ENCODE assay signal across 11 cellular contexts in genomic region chr6:17012421-17013225, GRCh38.
DNase-seq lines count a peak whose midpoint lies in the region; ATAC-seq and TF ChIP-seq lines count a peak whose summit lies in the region.
"Had no signal": no experiment of that assay in that cellular context is flagged by ENCODE, and none has a peak within 500 bp of the region (broad histone marks: within the 10 kb centered on the region; RNA-seq: fewer than 3 reads in every experiment).

No MANE protein-coding gene starts in this region.

- peaks cover 31% of the 10 kb centered on the region for H3K9me3 Mint-ChIP-seq in WTC11
- H3K9me3 Mint-ChIP-seq in progenitor cell of endocrine pancreas (ENCODE audit: low read depth), result peaks cover 7% of the 10 kb centered on the region

- peaks cover 8% of the 10 kb centered on the region for H3K36me3 Mint-ChIP-seq in WTC11
- no peaks in the 10 kb centered on the region for H3K36me3 Mint-ChIP-seq in progenitor cell of endocrine pancreas (ENCODE audit: insufficient read depth)
- H3K36me3 Mint-ChIP-seq: memory B cell had no signal

- CTCF ChIA-PET in WTC11 (lab: Charles Lee), result interaction anchor here (0.6 to 1.3 kb wide), 6 partner anchors 22 to 250 kb away, joined by 3 to 7 read pairs (median 4); no protein-coding TSS in a partner anchor

- no peaks in the 10 kb centered on the region for H3K79me2 ChIP-seq in osteoblast (ENCODE audit: insufficient read depth, low read length)

- H3K4me3 Mint-ChIP-seq in WTC11, result no peak overlapping the region
- no peak overlapping the region for H3K4me3 Mint-ChIP-seq in progenitor cell of endocrine pancreas (ENCODE audit: low read depth)
- H3K4me3 Mint-ChIP-seq: memory B cell had no signal

- no peak for TF ChIP-seq CTCF in WTC11 (IDR thresholded peaks at IDR 0.05)
- no peak for TF ChIP-seq CTCF in osteoblast (IDR thresholded peaks at IDR 0.05; ENCODE audit: extremely low read depth, low read depth, low read length)
- no peak for TF ChIP-seq CTCF in progenitor cell of endocrine pancreas (IDR thresholded peaks at IDR 0.05; ENCODE audit: unreplicated experiment)

- H3K4me1 Mint-ChIP-seq in WTC11, result peaks cover 9% of the 10 kb centered on the region
- no peaks in the 10 kb centered on the region for H3K4me1 Mint-ChIP-seq in progenitor cell of endocrine pancreas (ENCODE audit: low read depth)
- H3K4me1 Mint-ChIP-seq: memory B cell had no signal

- no peaks in the 10 kb centered on the region for H4K20me1 ChIP-seq in osteoblast (ENCODE audit: insufficient read depth, low read length)

- peaks cover 24% of the 10 kb centered on the region for H3K4me1 ChIP-seq in osteoblast (ENCODE audit: insufficient read depth, low read length)

- DNase-seq in DMS114 treated with DMSO at 0.1 percent for 48 hours (lab: John Stamatoyannopoulos, UW; ENCODE audit: unreplicated experiment), result peak; percentile 43
- DNase-seq in WTC11 (ENCODE audit: low spot score), result peak; percentile 35
- peak; percentile 54 for DNase-seq in globus pallidus (ENCODE audit: low spot score)
- DNase-seq in osteoblast (ENCODE audit: insufficient read length, low spot score, missing footprints), result peak; percentile 41
- no peak for DNase-seq in progenitor cell of endocrine pancreas (ENCODE audit: low spot score, unreplicated experiment)
- no peak for DNase-seq in LoVo (ENCODE audit: low spot score)
- DNase-seq in SW480 (ENCODE audit: low spot score), result no peak
- DNase-seq: DMS53, NCI-H187 treated with DMSO at 0.1 percent for 48 hours had no signal

- no peak overlapping the region for H3K4me2 ChIP-seq in osteoblast (ENCODE audit: insufficient read depth, low read length)

- POLR2A ChIA-PET in WTC11 (lab: Charles Lee), result no interaction called here

- H3K27me3 Mint-ChIP-seq in WTC11 (ENCODE audit: low read depth) (peaks cover 9% of the 10 kb centered on the region), progenitor cell of endocrine pancreas (no peaks in the 10 kb centered on the region)

- H2AFZ ChIP-seq in osteoblast (ENCODE audit: low read length), result peak overlapping the region; percentile 9

- H3K27ac Mint-ChIP-seq in WTC11 (no peak overlapping the region), progenitor cell of endocrine pancreas (no peak overlapping the region)
- H3K27ac Mint-ChIP-seq: memory B cell had no signal

- H3K36me3 ChIP-seq in osteoblast (ENCODE audit: insufficient read depth, low read length), result no peaks in the 10 kb centered on the region

- no peaks in the 10 kb centered on the region for H3K27me3 ChIP-seq in osteoblast (ENCODE audit: insufficient read depth, low read length)

- no peaks in the 10 kb centered on the region for H3K9me3 ChIP-seq in osteoblast (ENCODE audit: low read depth, low read length)

- no peak overlapping the region for H3K4me3 ChIP-seq in osteoblast (ENCODE audit: insufficient read depth, low read length)

- ATAC-seq in WTC11 (peak; percentile 79), HG03457 (IDR thresholded peaks at IDR 0.05; ENCODE audit: unreplicated experiment) (no peak)

- H3K27ac ChIP-seq in osteoblast (ENCODE audit: low read depth, low read length), result peak overlapping the region; percentile 83

TF ChIP-seq in WTC11, 78 proteins besides CTCF, POLR2A, EP300 and RAD21 (continues in another document):
- TF ChIP-seq TP53 (CRISPR knock-in tag; IDR thresholded peaks at IDR 0.05), result no peak
- TF ChIP-seq ZNF416 (CRISPR knock-in tag; IDR thresholded peaks at IDR 0.05), result no peak
- TF ChIP-seq ATF1 (CRISPR knock-in tag; IDR thresholded peaks at IDR 0.05), result no peak
- TF ChIP-seq, protein P1, sequence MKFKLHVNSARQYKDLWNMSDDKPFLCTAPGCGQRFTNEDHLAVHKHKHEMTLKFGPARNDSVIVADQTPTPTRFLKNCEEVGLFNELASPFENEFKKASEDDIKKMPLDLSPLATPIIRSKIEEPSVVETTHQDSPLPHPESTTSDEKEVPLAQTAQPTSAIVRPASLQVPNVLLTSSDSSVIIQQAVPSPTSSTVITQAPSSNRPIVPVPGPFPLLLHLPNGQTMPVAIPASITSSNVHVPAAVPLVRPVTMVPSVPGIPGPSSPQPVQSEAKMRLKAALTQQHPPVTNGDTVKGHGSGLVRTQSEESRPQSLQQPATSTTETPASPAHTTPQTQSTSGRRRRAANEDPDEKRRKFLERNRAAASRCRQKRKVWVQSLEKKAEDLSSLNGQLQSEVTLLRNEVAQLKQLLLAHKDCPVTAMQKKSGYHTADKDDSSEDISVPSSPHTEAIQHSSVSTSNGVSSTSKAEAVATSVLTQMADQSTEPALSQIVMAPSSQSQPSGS (CRISPR knock-in tag; IDR thresholded peaks at IDR 0.05; ENCODE audit: borderline replicate concordance, low read depth), result no peak
- TF ChIP-seq MAX (CRISPR knock-in tag; IDR thresholded peaks at IDR 0.05), result no peak
- TF ChIP-seq MYBL2 (CRISPR knock-in tag; IDR thresholded peaks at IDR 0.05), result no peak
- TF ChIP-seq SMAD3 (CRISPR knock-in tag; IDR thresholded peaks at IDR 0.05; ENCODE audit: borderline replicate concordance), result no peak
- TF ChIP-seq EMX1 (CRISPR knock-in tag; IDR thresholded peaks at IDR 0.05), result no peak
- TF ChIP-seq ZNF317 (CRISPR knock-in tag; IDR thresholded peaks at IDR 0.05; ENCODE audit: borderline replicate concordance, low read depth), result no peak
- TF ChIP-seq, protein P2, sequence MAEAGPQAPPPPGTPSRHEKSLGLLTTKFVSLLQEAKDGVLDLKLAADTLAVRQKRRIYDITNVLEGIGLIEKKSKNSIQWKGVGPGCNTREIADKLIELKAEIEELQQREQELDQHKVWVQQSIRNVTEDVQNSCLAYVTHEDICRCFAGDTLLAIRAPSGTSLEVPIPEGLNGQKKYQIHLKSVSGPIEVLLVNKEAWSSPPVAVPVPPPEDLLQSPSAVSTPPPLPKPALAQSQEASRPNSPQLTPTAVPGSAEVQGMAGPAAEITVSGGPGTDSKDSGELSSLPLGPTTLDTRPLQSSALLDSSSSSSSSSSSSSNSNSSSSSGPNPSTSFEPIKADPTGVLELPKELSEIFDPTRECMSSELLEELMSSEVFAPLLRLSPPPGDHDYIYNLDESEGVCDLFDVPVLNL (CRISPR knock-in tag; IDR thresholded peaks at IDR 0.05; ENCODE audit: borderline replicate concordance, low read depth), result no peak
- TF ChIP-seq NFE2L1 (CRISPR knock-in tag; IDR thresholded peaks at IDR 0.05), result no peak
- no peak for TF ChIP-seq FOXP1 (CRISPR knock-in tag; IDR thresholded peaks at IDR 0.05; ENCODE audit: borderline replicate concordance)
- TF ChIP-seq NFATC4 (CRISPR knock-in tag; IDR thresholded peaks at IDR 0.05), result no peak
- TF ChIP-seq, protein P3, sequence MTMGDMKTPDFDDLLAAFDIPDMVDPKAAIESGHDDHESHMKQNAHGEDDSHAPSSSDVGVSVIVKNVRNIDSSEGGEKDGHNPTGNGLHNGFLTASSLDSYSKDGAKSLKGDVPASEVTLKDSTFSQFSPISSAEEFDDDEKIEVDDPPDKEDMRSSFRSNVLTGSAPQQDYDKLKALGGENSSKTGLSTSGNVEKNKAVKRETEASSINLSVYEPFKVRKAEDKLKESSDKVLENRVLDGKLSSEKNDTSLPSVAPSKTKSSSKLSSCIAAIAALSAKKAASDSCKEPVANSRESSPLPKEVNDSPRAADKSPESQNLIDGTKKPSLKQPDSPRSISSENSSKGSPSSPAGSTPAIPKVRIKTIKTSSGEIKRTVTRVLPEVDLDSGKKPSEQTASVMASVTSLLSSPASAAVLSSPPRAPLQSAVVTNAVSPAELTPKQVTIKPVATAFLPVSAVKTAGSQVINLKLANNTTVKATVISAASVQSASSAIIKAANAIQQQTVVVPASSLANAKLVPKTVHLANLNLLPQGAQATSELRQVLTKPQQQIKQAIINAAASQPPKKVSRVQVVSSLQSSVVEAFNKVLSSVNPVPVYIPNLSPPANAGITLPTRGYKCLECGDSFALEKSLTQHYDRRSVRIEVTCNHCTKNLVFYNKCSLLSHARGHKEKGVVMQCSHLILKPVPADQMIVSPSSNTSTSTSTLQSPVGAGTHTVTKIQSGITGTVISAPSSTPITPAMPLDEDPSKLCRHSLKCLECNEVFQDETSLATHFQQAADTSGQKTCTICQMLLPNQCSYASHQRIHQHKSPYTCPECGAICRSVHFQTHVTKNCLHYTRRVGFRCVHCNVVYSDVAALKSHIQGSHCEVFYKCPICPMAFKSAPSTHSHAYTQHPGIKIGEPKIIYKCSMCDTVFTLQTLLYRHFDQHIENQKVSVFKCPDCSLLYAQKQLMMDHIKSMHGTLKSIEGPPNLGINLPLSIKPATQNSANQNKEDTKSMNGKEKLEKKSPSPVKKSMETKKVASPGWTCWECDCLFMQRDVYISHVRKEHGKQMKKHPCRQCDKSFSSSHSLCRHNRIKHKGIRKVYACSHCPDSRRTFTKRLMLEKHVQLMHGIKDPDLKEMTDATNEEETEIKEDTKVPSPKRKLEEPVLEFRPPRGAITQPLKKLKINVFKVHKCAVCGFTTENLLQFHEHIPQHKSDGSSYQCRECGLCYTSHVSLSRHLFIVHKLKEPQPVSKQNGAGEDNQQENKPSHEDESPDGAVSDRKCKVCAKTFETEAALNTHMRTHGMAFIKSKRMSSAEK (CRISPR knock-in tag; IDR thresholded peaks at IDR 0.05; ENCODE audit: borderline replicate concordance), result no peak
- no peak for TF ChIP-seq CDX4 (CRISPR knock-in tag; IDR thresholded peaks at IDR 0.05; ENCODE audit: borderline replicate concordance)
- no peak for TF ChIP-seq ESRRA (CRISPR knock-in tag; IDR thresholded peaks at IDR 0.05; ENCODE audit: borderline replicate concordance)

Comparison
In these comparisons a context has a peak if more than half of its experiments do, and no peak if none do; other contexts are left out.
1. DNase-seq: peak in DMS114 treated with DMSO at 0.1 percent for 48 hours (single experiment), WTC11 (single experiment), globus pallidus (single experiment) and osteoblast (single experiment); none in progenitor cell of endocrine pancreas (single experiment), LoVo (single experiment) and SW480 (single experiment).